In genomic region chr10:116747325-116747724, GRCh38 we compare ENCODE assay signal across 2 cellular contexts.
TF ChIP-seq lines count a peak whose summit lies in the region.

No MANE protein-coding gene starts in this region.

TF ChIP-seq in IMR-90, 13 proteins besides CTCF, POLR2A, EP300 and RAD21:
- TF ChIP-seq, protein P1, sequence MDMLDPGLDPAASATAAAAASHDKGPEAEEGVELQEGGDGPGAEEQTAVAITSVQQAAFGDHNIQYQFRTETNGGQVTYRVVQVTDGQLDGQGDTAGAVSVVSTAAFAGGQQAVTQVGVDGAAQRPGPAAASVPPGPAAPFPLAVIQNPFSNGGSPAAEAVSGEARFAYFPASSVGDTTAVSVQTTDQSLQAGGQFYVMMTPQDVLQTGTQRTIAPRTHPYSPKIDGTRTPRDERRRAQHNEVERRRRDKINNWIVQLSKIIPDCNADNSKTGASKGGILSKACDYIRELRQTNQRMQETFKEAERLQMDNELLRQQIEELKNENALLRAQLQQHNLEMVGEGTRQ (IDR thresholded peaks at IDR 0.05; ENCODE audit: low read depth, low read length), result peak; percentile 64; the same call in 1 of the 2 replicates
- TF ChIP-seq FOS (IDR thresholded peaks at IDR 0.05; ENCODE audit: low read depth, low read length) (no peak), BHLHE40 (IDR thresholded peaks at IDR 0.05; ENCODE audit: low read depth, low read length) (no peak), MAZ (IDR thresholded peaks at IDR 0.05; ENCODE audit: borderline replicate concordance, low read depth, low read length) (no peak), MXI1 (IDR thresholded peaks at IDR 0.05; ENCODE audit: borderline replicate concordance, low read depth, low read length) (no peak), RFX5 (IDR thresholded peaks at IDR 0.05; ENCODE audit: low read depth, low read length) (no peak)
- TF ChIP-seq, protein P2, sequence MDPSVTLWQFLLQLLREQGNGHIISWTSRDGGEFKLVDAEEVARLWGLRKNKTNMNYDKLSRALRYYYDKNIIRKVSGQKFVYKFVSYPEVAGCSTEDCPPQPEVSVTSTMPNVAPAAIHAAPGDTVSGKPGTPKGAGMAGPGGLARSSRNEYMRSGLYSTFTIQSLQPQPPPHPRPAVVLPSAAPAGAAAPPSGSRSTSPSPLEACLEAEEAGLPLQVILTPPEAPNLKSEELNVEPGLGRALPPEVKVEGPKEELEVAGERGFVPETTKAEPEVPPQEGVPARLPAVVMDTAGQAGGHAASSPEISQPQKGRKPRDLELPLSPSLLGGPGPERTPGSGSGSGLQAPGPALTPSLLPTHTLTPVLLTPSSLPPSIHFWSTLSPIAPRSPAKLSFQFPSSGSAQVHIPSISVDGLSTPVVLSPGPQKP (IDR thresholded peaks at IDR 0.05; ENCODE audit: borderline replicate concordance, low read depth, low read length), result no peak

TF ChIP-seq in K562, 482 proteins besides CTCF, POLR2A, EP300 and RAD21:
- TF ChIP-seq XRCC5 (IDR thresholded peaks at IDR 0.05; ENCODE audit: low read depth, low read length) (no peak), RAD51 (IDR thresholded peaks at IDR 0.05; ENCODE audit: borderline replicate concordance, low read depth) (peak; percentile 76), CBFA2T2 (conservative IDR thresholded peaks at IDR 0.05) (peak; percentile 22; the same call in 1 of the 2 replicates), MCM3 (IDR thresholded peaks at IDR 0.05) (no peak)
- TF ChIP-seq, protein P3, sequence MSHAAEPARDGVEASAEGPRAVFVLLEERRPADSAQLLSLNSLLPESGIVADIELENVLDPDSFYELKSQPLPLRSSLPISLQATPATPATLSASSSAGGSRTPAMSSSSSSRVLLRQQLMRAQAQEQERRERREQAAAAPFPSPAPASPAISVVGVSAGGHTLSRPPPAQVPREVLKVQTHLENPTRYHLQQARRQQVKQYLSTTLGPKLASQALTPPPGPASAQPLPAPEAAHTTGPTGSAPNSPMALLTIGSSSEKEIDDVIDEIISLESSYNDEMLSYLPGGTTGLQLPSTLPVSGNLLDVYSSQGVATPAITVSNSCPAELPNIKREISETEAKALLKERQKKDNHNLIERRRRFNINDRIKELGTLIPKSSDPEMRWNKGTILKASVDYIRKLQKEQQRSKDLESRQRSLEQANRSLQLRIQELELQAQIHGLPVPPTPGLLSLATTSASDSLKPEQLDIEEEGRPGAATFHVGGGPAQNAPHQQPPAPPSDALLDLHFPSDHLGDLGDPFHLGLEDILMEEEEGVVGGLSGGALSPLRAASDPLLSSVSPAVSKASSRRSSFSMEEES (CRISPR knock-in tag; IDR thresholded peaks at IDR 0.05), result peak; percentile 85
